In genomic region chr12:25421651-25422150, GRCh38 we compare ENCODE assay signal across 26 cellular contexts.
"Had no signal": no experiment of that assay in that cellular context is flagged by ENCODE, and none has a peak within 500 bp of the region (broad histone marks: within the 10 kb centered on the region; RNA-seq: fewer than 3 reads in every experiment).

No MANE protein-coding gene starts in this region.

- H3K4me3 ChIP-seq: body of pancreas, Peyer's patch, SJSA1 had no signal

- H3K4me1 Mint-ChIP-seq: activated CD4-positive, alpha-beta memory T cell treated with anti-CD3 and anti-CD28 coated beads, Interleukin-2, amount 10 ng/mL, durations not matched to agents 7 days and 5 days; activated CD4-positive, alpha-beta T cell treated with anti-CD3 and anti-CD28 coated beads for 36 hours; activated T-helper 17 cell treated with anti-CD3 and anti-CD28 coated beads, Interleukin-2, amount 50 U/mL, for 72 hours; central memory CD8-positive, alpha-beta T cell; T-helper 17 cell had no signal

- H3K27ac Mint-ChIP-seq: activated CD4-positive, alpha-beta memory T cell treated with anti-CD3 and anti-CD28 coated beads, Interleukin-2, amount 10 ng/mL, durations not matched to agents 7 days and 5 days; activated CD4-positive, alpha-beta T cell treated with anti-CD3 and anti-CD28 coated beads for 36 hours; activated naive CD4-positive, alpha-beta T cell treated with anti-CD3 and anti-CD28 coated beads for 36 hours; activated naive CD8-positive, alpha-beta T cell; activated T-helper 17 cell treated with anti-CD3 and anti-CD28 coated beads, Interleukin-2, amount 50 U/mL, for 72 hours; T-helper 17 cell had no signal

- ATAC-seq: activated CD4-positive, alpha-beta T cell treated with anti-CD3 and anti-CD28 coated beads for 36 hours; activated T-helper 17 cell treated with anti-CD3 and anti-CD28 coated beads, Interleukin-2, amount 50 U/mL, for 72 hours; body of pancreas; T-helper 17 cell had no signal

- H3K27ac ChIP-seq: body of pancreas, Peyer's patch, SJSA1, VCaP had no signal

- H3K27me3 Mint-ChIP-seq: activated CD4-positive, alpha-beta T cell treated with anti-CD3 and anti-CD28 coated beads for 36 hours; central memory CD8-positive, alpha-beta T cell had no signal

- H3K27me3 ChIP-seq: body of pancreas, Peyer's patch, SJSA1 had no signal

- H3K9me3 ChIP-seq: body of pancreas, Peyer's patch, SJSA1 had no signal

- H3K9me3 Mint-ChIP-seq: activated CD4-positive, alpha-beta memory T cell treated with anti-CD3 and anti-CD28 coated beads, Interleukin-2, amount 10 ng/mL, durations not matched to agents 7 days and 5 days; activated naive CD4-positive, alpha-beta T cell treated with anti-CD3 and anti-CD28 coated beads for 36 hours; activated T-helper 17 cell treated with anti-CD3 and anti-CD28 coated beads, Interleukin-2, amount 50 U/mL, for 72 hours; central memory CD8-positive, alpha-beta T cell had no signal

- H3K4me1 ChIP-seq: SJSA1 had no signal

- H3K4me3 Mint-ChIP-seq: activated CD4-positive, alpha-beta memory T cell treated with anti-CD3 and anti-CD28 coated beads, Interleukin-2, amount 10 ng/mL, durations not matched to agents 7 days and 5 days; activated CD4-positive, alpha-beta T cell treated with anti-CD3 and anti-CD28 coated beads for 36 hours; activated naive CD4-positive, alpha-beta T cell treated with anti-CD3 and anti-CD28 coated beads for 36 hours; activated naive CD8-positive, alpha-beta T cell; activated T-helper 17 cell treated with anti-CD3 and anti-CD28 coated beads, Interleukin-2, amount 50 U/mL, for 72 hours; central memory CD8-positive, alpha-beta T cell; T-helper 17 cell had no signal

- DNase-seq: activated CD4-positive, alpha-beta memory T cell treated with anti-CD3 and anti-CD28 coated beads, Interleukin-2, amount 10 ng/mL, durations not matched to agents 7 days and 5 days; activated CD4-positive, alpha-beta T cell treated with anti-CD3 and anti-CD28 coated beads for 36 hours; activated CD4-positive, alpha-beta T cell treated with anti-CD3 and anti-CD28 coated beads, Interleukin-2, amount 50 U/mL, for 1 hour; activated gamma-delta T cell; activated naive CD4-positive, alpha-beta T cell treated with anti-CD3 and anti-CD28 coated beads for 36 hours; activated T-cell treated with anti-CD3 and anti-CD28 coated beads for 4 hours; activated T-cell treated with anti-CD3 and anti-CD28 coated beads, Interleukin-2, amount 50 U/mL, for 48 hours; body of pancreas; KG1; NCI-H1092; NCI-H1417; NCI-H1694; NCI-H2029 treated with DMSO at 0.1 percent for 48 hours; NCI-H510A treated with DMSO at 0.1 percent for 48 hours; NCI-H69; NK-92 treated with Interleukin-12 subunit alpha and Interleukin-12 subunit beta, amount 100 ng/mL, for 24 hours; OCI-M1; Peyer's patch; SHP77; T-helper 17 cell; T1000 had no signal

- H3K36me3 ChIP-seq: Peyer's patch, SJSA1 had no signal
